8 cellular contexts compared by ENCODE assay signal in genomic region chr2:209423562-209424541, GRCh38. TPM values are rescaled to one million over a fixed set of nuclear protein-coding genes. Genes with fewer than 3 reads are reported as not detected.
DNase-seq lines count a peak whose midpoint lies in the region; ATAC-seq and TF ChIP-seq lines count a peak whose summit lies in the region.

Gene MAP2, plus strand, starts transcription at chr2:209424047. Its CDS starts 229,124 bp downstream, at chr2:209653171.

- H3K27me3 Mint-ChIP-seq in activated CD4-positive, alpha-beta memory T cell treated with anti-CD3 and anti-CD28 coated beads, Interleukin-2, amount 10 ng/mL, durations not matched to agents 7 days and 5 days, result peaks cover 18% of the 10 kb centered on the region

- POLR2A ChIA-PET in activated CD4-positive, alpha-beta memory T cell treated with anti-CD3 and anti-CD28 coated beads, Interleukin-2, amount 10 ng/mL, durations not matched to agents 7 days and 5 days (lab: Charles Lee), result no interaction called here

- H3K4me2 ChIP-seq in BLaER1, result peak within 1 kb of the TSS; percentile 90

- H3K9ac ChIP-seq in BLaER1, result peak within 1 kb of the TSS; percentile 80

- no peak within 1 kb of the TSS for H3K27ac Mint-ChIP-seq in activated CD4-positive, alpha-beta memory T cell treated with anti-CD3 and anti-CD28 coated beads, Interleukin-2, amount 10 ng/mL, durations not matched to agents 7 days and 5 days

- H3K4me1 ChIP-seq in BLaER1 (peaks cover 14% of the 10 kb centered on the region), lower lobe of right lung (peaks cover 17% of the 10 kb centered on the region)

- H3K4me1 Mint-ChIP-seq in activated CD4-positive, alpha-beta memory T cell treated with anti-CD3 and anti-CD28 coated beads, Interleukin-2, amount 10 ng/mL, durations not matched to agents 7 days and 5 days, result peaks cover 15% of the 10 kb centered on the region

- H3K27me3 ChIP-seq in BLaER1 (no peaks in the 10 kb centered on the region), lower lobe of right lung (ENCODE audit: low read depth) (no peaks in the 10 kb centered on the region)

- H3K4me3 ChIP-seq in BLaER1, result peak within 1 kb of the TSS; percentile 88
- H3K4me3 ChIP-seq in lower lobe of right lung, result peak within 1 kb of the TSS; percentile 62

- H4K20me1 ChIP-seq in BLaER1, result no peaks in the 10 kb centered on the region

- H3K9me3 ChIP-seq in BLaER1 (no peaks in the 10 kb centered on the region), lower lobe of right lung (no peaks in the 10 kb centered on the region)

- peak; percentile 80 for TF ChIP-seq CTCF in lower lobe of right lung (IDR thresholded peaks at IDR 0.05)

- H3K36me3 ChIP-seq in BLaER1, result no peaks in the 10 kb centered on the region
- no peaks in the 10 kb centered on the region for H3K36me3 ChIP-seq in lower lobe of right lung

- intact Hi-C loops in lower lobe of right lung (cut with DNase I), result loop anchor here (10.0 kb wide), 1 partner anchor 131 kb away; no protein-coding TSS in a partner anchor

- peak; percentile 79 to 88 for DNase-seq in NCI-H524 (lab: John Stamatoyannopoulos, UW)
- peak; percentile 59 for DNase-seq in activated CD4-positive, alpha-beta memory T cell treated with anti-CD3 and anti-CD28 coated beads, Interleukin-2, amount 10 ng/mL, durations not matched to agents 7 days and 5 days
- DNase-seq in ecto neural progenitor cell (ENCODE audit: low spot score), result peak; percentile 93
- peak; percentile 89 for DNase-seq in lower lobe of right lung
- peak; percentile 57 to 64 for DNase-seq in stimulated activated CD4-positive, alpha-beta T cell treated with anti-CD3 and anti-CD28 coated beads, Interleukin-4, amount 100 ng/mL, for 48 hours (ENCODE audit: low read depth in 2 of 2)

- H3K4me3 Mint-ChIP-seq in activated CD4-positive, alpha-beta memory T cell treated with anti-CD3 and anti-CD28 coated beads, Interleukin-2, amount 10 ng/mL, durations not matched to agents 7 days and 5 days, result peak within 1 kb of the TSS; percentile 56

- no peaks in the 10 kb centered on the region for H3K9me3 Mint-ChIP-seq in activated CD4-positive, alpha-beta memory T cell treated with anti-CD3 and anti-CD28 coated beads, Interleukin-2, amount 10 ng/mL, durations not matched to agents 7 days and 5 days

- CTCF ChIA-PET in activated CD4-positive, alpha-beta memory T cell treated with anti-CD3 and anti-CD28 coated beads, Interleukin-2, amount 10 ng/mL, durations not matched to agents 7 days and 5 days (lab: Charles Lee), result interaction anchor here (0.5 to 1.6 kb wide), 4 partner anchors 10 to 170 kb away, joined by 3 to 8 read pairs (median 5); no protein-coding TSS in a partner anchor

- ATAC-seq in GM19395 (IDR thresholded peaks at IDR 0.05; ENCODE audit: unreplicated experiment) (peak; percentile 96), HG03469 (IDR thresholded peaks at IDR 0.05; ENCODE audit: unreplicated experiment) (peak; percentile 96), lower lobe of right lung (peak; percentile 96 to 99)

- H3K27ac ChIP-seq in BLaER1 (peak within 1 kb of the TSS; percentile 47), lower lobe of right lung (peak within 1 kb of the TSS; percentile 47)

- no peaks in the 10 kb centered on the region for H3K36me3 Mint-ChIP-seq in activated CD4-positive, alpha-beta memory T cell treated with anti-CD3 and anti-CD28 coated beads, Interleukin-2, amount 10 ng/mL, durations not matched to agents 7 days and 5 days (ENCODE audit: low read depth)

RNA-seq across cellular contexts. Expression of gene MAP2, which starts in this region (rescaled TPM):
- not detected for total RNA-seq in activated CD4-positive, alpha-beta memory T cell treated with anti-CD3 and anti-CD28 coated beads, Interleukin-2, amount 10 ng/mL, durations not matched to agents 7 days and 5 days
- 22.6 TPM for total RNA-seq in lower lobe of right lung

Comparison
In these comparisons a context has a peak if more than half of its experiments do, and no peak if none do; other contexts are left out.
1. Peak in every context shown above with its lines: DNase-seq, ATAC-seq, H3K4me3 ChIP-seq and H3K27ac ChIP-seq.
2. RNA of gene MAP2 (total RNA-seq): 22.6 TPM in lower lobe of right lung (single experiment); not detected in activated CD4-positive, alpha-beta memory T cell treated with anti-CD3 and anti-CD28 coated beads, Interleukin-2, amount 10 ng/mL, durations not matched to agents 7 days and 5 days; every median in the first group is over 10 times any median in the second.
3. Peak in DNase-seq in activated CD4-positive, alpha-beta memory T cell treated with anti-CD3 and anti-CD28 coated beads, Interleukin-2, amount 10 ng/mL, durations not matched to agents 7 days and 5 days; RNA of the gene not detected or under 1 TPM.